In genomic region chr6:6931047-6932025, GRCh38 we compare ENCODE assay signal across 12 cellular contexts.
DNase-seq lines count a peak whose midpoint lies in the region; ATAC-seq and TF ChIP-seq lines count a peak whose summit lies in the region.
"Had no signal": no experiment of that assay in that cellular context is flagged by ENCODE, and none has a peak within 500 bp of the region (broad histone marks: within the 10 kb centered on the region; RNA-seq: fewer than 3 reads in every experiment).

No MANE protein-coding gene starts in this region.

- intact Hi-C loops in esophagus squamous epithelium (cut with DNase I): no loop called here
- intact Hi-C loops in natural killer cell (cut with micrococcal nuclease): no loop called here

- no peak for ATAC-seq in activated naive CD8-positive, alpha-beta T cell treated with anti-CD3 and anti-CD28 coated beads, Interleukin-2, amount 50 U/mL, for 24 hours
- ATAC-seq in natural killer cell: no peak
- ATAC-seq: gastroesophageal sphincter had no signal

- peak overlapping the region; percentile 35 for H3K27ac Mint-ChIP-seq in activated naive CD8-positive, alpha-beta T cell treated with anti-CD3 and anti-CD28 coated beads for 36 hours
- no peak overlapping the region for H3K27ac Mint-ChIP-seq in activated naive CD8-positive, alpha-beta T cell treated with anti-CD3 and anti-CD28 coated beads, Interleukin-2, amount 50 U/mL, for 24 hours
- peak overlapping the region in 1 of 8 donors; percentile 78 for H3K27ac Mint-ChIP-seq in CD8-positive, alpha-beta memory T cell
- H3K27ac Mint-ChIP-seq in natural killer cell: no peak overlapping the region

- H3K36me3 ChIP-seq in esophagus squamous epithelium: no peaks in the 10 kb centered on the region
- no peaks in the 10 kb centered on the region for H3K36me3 ChIP-seq in CD8-positive, alpha-beta memory T cell (ENCODE audit: insufficient read depth, low read length)
- H3K36me3 ChIP-seq: gastroesophageal sphincter had no signal

- POLR2A ChIA-PET in CD8-positive, alpha-beta memory T cell (lab: Charles Lee): no interaction called here

- no peaks in the 10 kb centered on the region for H3K36me3 Mint-ChIP-seq in activated naive CD8-positive, alpha-beta T cell treated with anti-CD3 and anti-CD28 coated beads for 36 hours
- no peaks in the 10 kb centered on the region for H3K36me3 Mint-ChIP-seq in activated naive CD8-positive, alpha-beta T cell treated with anti-CD3 and anti-CD28 coated beads, Interleukin-2, amount 50 U/mL, for 24 hours (ENCODE audit: low read depth)
- H3K36me3 Mint-ChIP-seq in CD8-positive, alpha-beta memory T cell: no peaks in the 10 kb centered on the region
- no peaks in the 10 kb centered on the region for H3K36me3 Mint-ChIP-seq in natural killer cell

- H3K9me3 ChIP-seq in esophagus squamous epithelium: no peaks in the 10 kb centered on the region
- H3K9me3 ChIP-seq in CD8-positive, alpha-beta memory T cell (ENCODE audit: low read length): no peaks in the 10 kb centered on the region
- H3K9me3 ChIP-seq: gastroesophageal sphincter had no signal

- peaks cover 5% of the 10 kb centered on the region for H3K4me1 Mint-ChIP-seq in activated naive CD8-positive, alpha-beta T cell treated with anti-CD3 and anti-CD28 coated beads for 36 hours
- H3K4me1 Mint-ChIP-seq in activated naive CD8-positive, alpha-beta T cell treated with anti-CD3 and anti-CD28 coated beads, Interleukin-2, amount 50 U/mL, for 24 hours: no peaks in the 10 kb centered on the region
- H3K4me1 Mint-ChIP-seq in CD8-positive, alpha-beta memory T cell: no peaks in the 10 kb centered on the region
- H3K4me1 Mint-ChIP-seq in natural killer cell: no peaks in the 10 kb centered on the region

- H3K9me3 Mint-ChIP-seq in activated naive CD8-positive, alpha-beta T cell treated with anti-CD3 and anti-CD28 coated beads for 36 hours: no peaks in the 10 kb centered on the region
- no peaks in the 10 kb centered on the region for H3K9me3 Mint-ChIP-seq in activated naive CD8-positive, alpha-beta T cell treated with anti-CD3 and anti-CD28 coated beads, Interleukin-2, amount 50 U/mL, for 24 hours
- no peaks in the 10 kb centered on the region for H3K9me3 Mint-ChIP-seq in CD8-positive, alpha-beta memory T cell
- H3K9me3 Mint-ChIP-seq in natural killer cell: no peaks in the 10 kb centered on the region

- H3K4me3 ChIP-seq in esophagus squamous epithelium: no peak overlapping the region
- no peak overlapping the region for H3K4me3 ChIP-seq in CD8-positive, alpha-beta memory T cell (ENCODE audit: low read length)
- H3K4me3 ChIP-seq: gastroesophageal sphincter, lung had no signal

- peak overlapping the region; percentile 11 to 61 (median 50) for H3K27ac ChIP-seq in esophagus squamous epithelium
- H3K27ac ChIP-seq in CD8-positive, alpha-beta memory T cell (ENCODE audit: low read depth, low read length): no peak overlapping the region
- H3K27ac ChIP-seq: gastroesophageal sphincter had no signal

- 38 to 55% methylated on average over 9 of the region's 9 CpGs for WGBS in esophagus squamous epithelium, 2 donors

- no peak for TF ChIP-seq CTCF in esophagus squamous epithelium (IDR thresholded peaks at IDR 0.05)
- TF ChIP-seq CTCF in natural killer cell (IDR thresholded peaks at IDR 0.05): no peak

- CTCF ChIA-PET in CD8-positive, alpha-beta memory T cell (lab: Charles Lee): no interaction called here

- H3K27me3 Mint-ChIP-seq in activated naive CD8-positive, alpha-beta T cell treated with anti-CD3 and anti-CD28 coated beads for 36 hours: peaks cover 16% of the 10 kb centered on the region
- H3K27me3 Mint-ChIP-seq in activated naive CD8-positive, alpha-beta T cell treated with anti-CD3 and anti-CD28 coated beads, Interleukin-2, amount 50 U/mL, for 24 hours: peaks cover 11% of the 10 kb centered on the region
- H3K27me3 Mint-ChIP-seq in CD8-positive, alpha-beta memory T cell: peaks cover 15 to 28% of the 10 kb centered on the region in 2 donors
- peaks cover 0 to 4% of the 10 kb centered on the region in 2 donors for H3K27me3 Mint-ChIP-seq in natural killer cell (ENCODE audit: low read depth in 2 of 2)

- no peak for DNase-seq in activated naive CD8-positive, alpha-beta T cell treated with anti-CD3 and anti-CD28 coated beads for 36 hours
- DNase-seq in activated naive CD8-positive, alpha-beta T cell treated with anti-CD3 and anti-CD28 coated beads, Interleukin-2, amount 50 U/mL, for 24 hours: no peak
- DNase-seq in NCI-H2029 (lab: John Stamatoyannopoulos, UW) (peak; percentile 63), esophagus squamous epithelium (lab: John Stamatoyannopoulos, UW) (no peak), natural killer cell (no peak), NCI-H2107 (lab: John Stamatoyannopoulos, UW) (no peak)
- no peak for DNase-seq in stimulated activated CD4-positive, alpha-beta T cell treated with anti-CD3 and anti-CD28 coated beads, Interleukin-2, amount 100 ng/mL, for 24 hours
- DNase-seq in CD8-positive, alpha-beta memory T cell: no peak
- DNase-seq: NCI-H226, T-helper 9 cell had no signal

- H3K4me3 Mint-ChIP-seq in activated naive CD8-positive, alpha-beta T cell treated with anti-CD3 and anti-CD28 coated beads for 36 hours: no peak overlapping the region
- no peak overlapping the region for H3K4me3 Mint-ChIP-seq in activated naive CD8-positive, alpha-beta T cell treated with anti-CD3 and anti-CD28 coated beads, Interleukin-2, amount 50 U/mL, for 24 hours
- H3K4me3 Mint-ChIP-seq in CD8-positive, alpha-beta memory T cell: no peak overlapping the region
- H3K4me3 Mint-ChIP-seq in natural killer cell: no peak overlapping the region

- H3K4me1 ChIP-seq in esophagus squamous epithelium: peaks cover 21 to 47% (median 36%) of the 10 kb centered on the region in 3 donors
- H3K4me1 ChIP-seq in CD8-positive, alpha-beta memory T cell (ENCODE audit: insufficient read depth, low read length): no peaks in the 10 kb centered on the region

- TF ChIP-seq POLR2A in esophagus squamous epithelium (IDR thresholded peaks at IDR 0.05): no peak

- no peaks in the 10 kb centered on the region for H3K27me3 ChIP-seq in esophagus squamous epithelium
- no peaks in the 10 kb centered on the region for H3K27me3 ChIP-seq in CD8-positive, alpha-beta memory T cell (ENCODE audit: insufficient read depth, low read length, poor library complexity, severe bottlenecking)
- H3K27me3 ChIP-seq: gastroesophageal sphincter had no signal
